ENCODE assay signal across 8 cellular contexts in the genomic region with DNA sequence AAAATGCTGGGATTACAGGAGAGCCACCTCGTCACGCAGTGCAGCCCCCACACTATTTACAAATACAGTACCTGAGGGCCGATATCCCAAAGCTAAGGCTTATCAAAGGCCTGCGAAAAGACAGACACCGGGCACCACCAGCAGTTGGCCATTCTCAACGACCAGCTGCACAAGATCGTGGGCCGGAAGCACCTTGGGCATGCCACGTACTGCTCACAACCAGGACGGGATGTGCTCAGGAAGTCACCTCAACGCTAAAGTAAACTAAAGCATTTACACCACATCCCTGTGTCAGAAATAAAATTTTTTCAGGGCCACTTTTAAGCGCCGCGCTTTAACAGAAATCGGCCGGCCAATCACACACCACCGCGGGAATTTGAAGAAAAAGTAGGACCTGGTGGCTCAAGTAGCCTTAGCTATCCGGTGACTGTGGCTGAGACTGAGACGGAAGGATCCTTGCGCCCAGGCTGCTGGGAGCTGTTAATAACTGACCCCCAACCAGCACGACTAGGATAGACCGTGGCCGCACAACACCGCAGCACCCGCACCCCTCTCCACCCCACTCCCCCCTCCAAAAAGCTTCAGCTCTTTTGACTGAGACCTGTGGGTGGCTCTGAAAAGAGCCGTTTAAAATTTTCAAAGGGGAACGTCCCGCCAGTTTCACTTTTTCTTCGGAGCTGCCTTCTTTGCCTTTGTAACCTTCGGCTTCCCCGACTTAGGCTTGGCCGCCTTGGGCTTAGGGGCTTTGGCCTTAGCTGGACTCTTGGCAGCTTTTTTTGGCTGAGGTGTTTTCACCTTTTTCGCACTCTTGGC.
DNase-seq lines count a peak whose midpoint lies in the region; FAIRE-seq lines count a peak whose summit lies in the region.

No MANE protein-coding gene starts in this region.

- no peaks in the 10 kb centered on the region for H3K27me3 ChIP-seq in H7 (ENCODE audit: control insufficient read depth, insufficient read depth, low read length)
- H3K27me3 ChIP-seq in muscle layer of colon (ENCODE audit: control insufficient read depth in 1 of 2, insufficient read depth in 2 of 2, low read length in 2 of 2): peaks cover 9 to 30% of the 10 kb centered on the region in 2 donors
- H3K27me3 ChIP-seq in stomach smooth muscle (ENCODE audit: control insufficient read depth in 1 of 2, insufficient read depth in 2 of 2, low read length in 2 of 2): peaks cover 2 to 30% of the 10 kb centered on the region in 2 donors

- peak overlapping the region; percentile 95 for H3K27ac Mint-ChIP-seq in activated CD4-positive, alpha-beta memory T cell treated with anti-CD3 and anti-CD28 coated beads, Interleukin-2, amount 10 ng/mL, durations not matched to agents 7 days and 5 days

- POLR2A ChIA-PET in activated CD4-positive, alpha-beta memory T cell treated with anti-CD3 and anti-CD28 coated beads, Interleukin-2, amount 10 ng/mL, durations not matched to agents 7 days and 5 days (lab: Charles Lee): interaction anchor here (0.6 to 9.7 kb wide), 47 partner anchors 10 to 1660 kb away, joined by 3 to 833 read pairs (median 13); a partner anchor contains a TSS

- FAIRE-seq in frontal cortex (lab: Jason Lieb, UNC): no peak

- peak overlapping the region; percentile 72 for H3K9ac ChIP-seq in muscle layer of colon (ENCODE audit: low read length)
- H3K9ac ChIP-seq in stomach smooth muscle (ENCODE audit: low read length in 2 of 2): peak overlapping the region; percentile 72 to 79

- no peaks in the 10 kb centered on the region for H3K36me3 ChIP-seq in H7 (replicated peaks; ENCODE audit: control insufficient read depth, insufficient read depth, low read length)
- no peaks in the 10 kb centered on the region for H3K36me3 ChIP-seq in muscle layer of colon (ENCODE audit: insufficient read depth, low read length)
- H3K36me3 ChIP-seq in stomach smooth muscle (ENCODE audit: control insufficient read depth in 2 of 2, insufficient read depth in 2 of 2, low read length in 2 of 2): no peaks in the 10 kb centered on the region

- H3K4me1 ChIP-seq in muscle layer of colon (ENCODE audit: insufficient read depth, low read length): peaks cover 8% of the 10 kb centered on the region
- peaks cover 6% of the 10 kb centered on the region for H3K4me1 ChIP-seq in stomach smooth muscle (ENCODE audit: control insufficient read depth, insufficient read depth, low read length)

- H3K27me3 Mint-ChIP-seq in activated CD4-positive, alpha-beta memory T cell treated with anti-CD3 and anti-CD28 coated beads, Interleukin-2, amount 10 ng/mL, durations not matched to agents 7 days and 5 days: no peaks in the 10 kb centered on the region

- H3K36me3 Mint-ChIP-seq in activated CD4-positive, alpha-beta memory T cell treated with anti-CD3 and anti-CD28 coated beads, Interleukin-2, amount 10 ng/mL, durations not matched to agents 7 days and 5 days (ENCODE audit: low read depth): peaks cover 17% of the 10 kb centered on the region

- H3K27ac ChIP-seq in epithelial cell of prostate (peak overlapping the region; percentile 70), muscle layer of colon (ENCODE audit: low read depth, low read length) (peak overlapping the region; percentile 62), stomach smooth muscle (ENCODE audit: low read length) (peak overlapping the region; percentile 73)

- no peaks in the 10 kb centered on the region for H3K9me3 Mint-ChIP-seq in activated CD4-positive, alpha-beta memory T cell treated with anti-CD3 and anti-CD28 coated beads, Interleukin-2, amount 10 ng/mL, durations not matched to agents 7 days and 5 days

- H3K4me3 Mint-ChIP-seq in activated CD4-positive, alpha-beta memory T cell treated with anti-CD3 and anti-CD28 coated beads, Interleukin-2, amount 10 ng/mL, durations not matched to agents 7 days and 5 days: peak overlapping the region; percentile 76

- no peaks in the 10 kb centered on the region for H3K9me3 ChIP-seq in muscle layer of colon (ENCODE audit: low read length)
- no peaks in the 10 kb centered on the region for H3K9me3 ChIP-seq in stomach smooth muscle (ENCODE audit: control insufficient read depth in 2 of 2, low read length in 2 of 2)

- peak; percentile 63 for DNase-seq in GF-D8 (lab: John Stamatoyannopoulos, UW)
- no peak for DNase-seq in H7
- peak; percentile 89 for DNase-seq in NAMALWA (ENCODE audit: low spot score)
- peak; percentile 80 for DNase-seq in activated CD4-positive, alpha-beta memory T cell treated with anti-CD3 and anti-CD28 coated beads, Interleukin-2, amount 10 ng/mL, durations not matched to agents 7 days and 5 days
- DNase-seq in epithelial cell of prostate (ENCODE audit: low read depth, low spot score): no peak
- no peak for DNase-seq in frontal cortex (ENCODE audit: low spot score in 2 of 2)

- peak overlapping the region; percentile 84 for H3K4me3 ChIP-seq in H7 (ENCODE audit: insufficient read depth, low read depth, low read length)
- H3K4me3 ChIP-seq in muscle layer of colon (ENCODE audit: low read depth in 1 of 2, low read length in 2 of 2): peak overlapping the region; percentile 43 to 56
- peak overlapping the region; percentile 63 to 74 for H3K4me3 ChIP-seq in stomach smooth muscle (ENCODE audit: low read length in 2 of 2)

- CTCF ChIA-PET in activated CD4-positive, alpha-beta memory T cell treated with anti-CD3 and anti-CD28 coated beads, Interleukin-2, amount 10 ng/mL, durations not matched to agents 7 days and 5 days (lab: Charles Lee): interaction anchor here (0.5 to 6.8 kb wide), 8 partner anchors 10 to 110 kb away, joined by 3 to 48 read pairs (median 9); a partner anchor contains a TSS

- H3K4me1 Mint-ChIP-seq in activated CD4-positive, alpha-beta memory T cell treated with anti-CD3 and anti-CD28 coated beads, Interleukin-2, amount 10 ng/mL, durations not matched to agents 7 days and 5 days: peaks cover 45% of the 10 kb centered on the region

Comparison
In these comparisons a context has a peak if more than half of its experiments do, and no peak if none do; other contexts are left out.
1. DNase-seq: peak in GF-D8 (single experiment), NAMALWA (single experiment) and activated CD4-positive, alpha-beta memory T cell treated with anti-CD3 and anti-CD28 coated beads, Interleukin-2, amount 10 ng/mL, durations not matched to agents 7 days and 5 days (single experiment); none in H7 (single experiment), epithelial cell of prostate (single experiment) and frontal cortex (0 of 2).
2. Peak in every context shown above with its lines, with median percentiles within 50 percentile points of each other: H3K4me3 ChIP-seq and H3K27ac ChIP-seq.